8 cellular contexts compared by ENCODE assay signal in the genomic region with DNA sequence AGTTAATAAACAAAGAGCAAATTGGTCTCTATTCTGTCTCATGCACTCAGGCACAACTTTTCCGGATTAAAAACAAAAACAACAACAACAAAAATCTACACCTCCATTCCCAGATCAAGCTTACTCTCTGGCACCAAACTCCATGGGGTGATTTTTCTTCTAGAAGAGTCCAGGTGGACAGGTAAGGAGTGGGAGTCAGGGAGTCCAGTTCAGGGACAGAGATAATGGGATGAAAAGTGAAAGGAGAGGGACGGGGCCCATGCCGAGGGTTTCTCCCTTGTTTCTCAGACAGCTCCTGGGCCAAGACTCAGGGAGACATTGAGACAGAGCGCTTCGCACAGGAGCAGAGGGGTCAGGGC. TPM values are rescaled to one million over a fixed set of nuclear protein-coding genes. Genes with fewer than 3 reads are reported as not detected.
DNase-seq lines count a peak whose midpoint lies in the region; TF ChIP-seq lines count a peak whose summit lies in the region.

No MANE protein-coding gene starts in this region.

- DNase-seq in choroid plexus epithelial cell (ENCODE audit: low read depth), result no peak
- no peak for DNase-seq in NCI-H345 treated with DMSO at 0.1 percent for 48 hours (lab: John Stamatoyannopoulos, UW; ENCODE audit: unreplicated experiment)
- DNase-seq in HCEC 1CT, result no peak
- DNase-seq in NCI-H2227 treated with DMSO at 0.1 percent for 48 hours (lab: John Stamatoyannopoulos, UW), result no peak
- DNase-seq in stimulated activated CD4-positive, alpha-beta T cell treated with anti-CD3 and anti-CD28 coated beads, Interleukin-2, amount 100 ng/mL, for 48 hours, result no peak

- H3K36me3 ChIP-seq in ACC112 (ENCODE audit: insufficient read depth, low read length) (peaks cover 16% of the 10 kb centered on the region), HUES64 (ENCODE audit: insufficient read depth, low read length) (peaks cover 11% of the 10 kb centered on the region), muscle layer of colon (ENCODE audit: insufficient read depth, low read length) (peaks cover 13% of the 10 kb centered on the region)

- H3K27me3 ChIP-seq in ACC112 (ENCODE audit: insufficient read depth, low read length), result no peaks in the 10 kb centered on the region
- 0 out of 2 replicates have a peak, but pooled peaks cover 7% of the 10 kb centered on the region for H3K27me3 ChIP-seq in HUES64 (ENCODE audit: insufficient read depth, low read length)
- no peaks in the 10 kb centered on the region for H3K27me3 ChIP-seq in muscle layer of colon (ENCODE audit: control insufficient read depth in 1 of 2, insufficient read depth in 2 of 2, low read length in 2 of 2)

- H2AFZ ChIP-seq in ACC112 (ENCODE audit: low read length, unreplicated experiment), result peak overlapping the region; percentile 28

- H3K9ac ChIP-seq in HUES64 (ENCODE audit: low read depth, low read length) (no peak overlapping the region), muscle layer of colon (ENCODE audit: low read length) (peak overlapping the region; percentile 97)

- H3K4me1 ChIP-seq in ACC112 (ENCODE audit: control insufficient read depth, insufficient read depth, low read length, unreplicated experiment), result peaks cover 30% of the 10 kb centered on the region
- 0 out of 2 replicates have a peak, but pooled peaks cover 3% of the 10 kb centered on the region for H3K4me1 ChIP-seq in HUES64 (ENCODE audit: insufficient read depth, low read length)
- H3K4me1 ChIP-seq in muscle layer of colon (ENCODE audit: insufficient read depth, low read length), result peaks cover 14% of the 10 kb centered on the region

- peaks cover 31% of the 10 kb centered on the region for H3K79me2 ChIP-seq in ACC112 (ENCODE audit: control insufficient read depth, insufficient read depth, low read length, unreplicated experiment)

- WGBS in HUES64, result 9% methylated on average over 4 of the region's 5 CpGs

- H3K27ac ChIP-seq in ACC112 (ENCODE audit: low read depth, low read length) (peak overlapping the region; percentile 89), HUES64 (ENCODE audit: low read depth, low read length) (no peak overlapping the region), muscle layer of colon (ENCODE audit: low read depth, low read length) (peak overlapping the region; percentile 75)

- no peak for TF ChIP-seq CTCF in choroid plexus epithelial cell (conservative IDR thresholded peaks at IDR 0.05; ENCODE audit: low read depth, low read length)

- H3K9me3 ChIP-seq in HUES64 (ENCODE audit: insufficient read depth, low read depth, low read length) (no peaks in the 10 kb centered on the region), muscle layer of colon (ENCODE audit: low read length) (no peaks in the 10 kb centered on the region)

- H3K4me3 ChIP-seq in ACC112 (ENCODE audit: low read depth, low read length) (peak overlapping the region; percentile 88), HUES64 (ENCODE audit: low read length) (peak overlapping the region; percentile 70), choroid plexus epithelial cell (ENCODE audit: low read depth, low read length) (peak overlapping the region; percentile 69), muscle layer of colon (ENCODE audit: low read depth in 1 of 2, low read length in 2 of 2) (peak overlapping the region; percentile 38 to 68)

RNA-seq across cellular contexts. Expression of a gene that starts 0.4 kb away (rescaled TPM):
- polyA plus RNA-seq in HUES64 (2013, experiment 1 of 2), result 60.5 TPM
- 66.8 TPM for polyA plus RNA-seq in HUES64 (2013, experiment 2 of 2)
